19 cellular contexts compared by ENCODE assay signal in genomic region chr9:35452481-35452880, GRCh38. TPM values are rescaled to one million over a fixed set of nuclear protein-coding genes. Genes with fewer than 3 reads are reported as not detected.
A peak's percentile ranks its signal among the peaks of the same experiment; 100 is the strongest.
DNase-seq lines count a peak whose midpoint lies in the region; ATAC-seq and TF ChIP-seq lines count a peak whose summit lies in the region.
"Had no signal": no experiment of that assay in that cellular context is flagged by ENCODE, and none has a peak within 500 bp of the region (broad histone marks: within the 10 kb centered on the region; RNA-seq: fewer than 3 reads in every experiment).

No MANE protein-coding gene starts in this region.

- no peak for ATAC-seq in body of pancreas

- H3K27ac ChIP-seq in mammary epithelial cell (ENCODE audit: insufficient read depth, low read depth, low read length) (no peak overlapping the region), OCI-LY7 (ENCODE audit: low read depth, low read length, poor library complexity, severe bottlenecking) (no peak overlapping the region), body of pancreas (no peak overlapping the region)
- H3K27ac ChIP-seq: coronary artery, epithelial cell of prostate, HL-60, KMS-11, PC-9, skin epidermis had no signal

- H3K4me2 ChIP-seq in mammary epithelial cell (ENCODE audit: insufficient read depth, low read depth, low read length) (no peak overlapping the region), OCI-LY7 (ENCODE audit: low read length) (no peak overlapping the region)
- H3K4me2 ChIP-seq: KMS-11, PC-9 had no signal

- no peak overlapping the region for H3K4me3 ChIP-seq in mammary epithelial cell (replicated peaks in 1 of 3; ENCODE audit: insufficient read depth in 1 of 3, low read depth in 2 of 3, low read length in 3 of 3)
- no peak overlapping the region for H3K4me3 ChIP-seq in OCI-LY7 (ENCODE audit: low read depth, low read length, poor library complexity, severe bottlenecking)
- no peak overlapping the region for H3K4me3 ChIP-seq in epithelial cell of esophagus (ENCODE audit: low read length)
- no peak overlapping the region for H3K4me3 ChIP-seq in Caco-2 (ENCODE audit: low read depth, low read length)
- H3K4me3 ChIP-seq in body of pancreas = no peak overlapping the region
- H3K4me3 ChIP-seq: coronary artery, PC-9, skin epidermis had no signal

- H3K36me3 ChIP-seq in mammary epithelial cell (ENCODE audit: insufficient read depth, low read length) (no peaks in the 10 kb centered on the region), OCI-LY7 (ENCODE audit: insufficient read depth, low read length) (no peaks in the 10 kb centered on the region), Caco-2 (ENCODE audit: control insufficient read depth, insufficient read depth, low read length) (no peaks in the 10 kb centered on the region), body of pancreas (replicated peaks in 1 of 2; ENCODE audit: insufficient read depth in 1 of 2, low read depth in 2 of 2) (no peaks in the 10 kb centered on the region)

- H3K79me2 ChIP-seq in mammary epithelial cell (ENCODE audit: insufficient read depth, low read length) (no peaks in the 10 kb centered on the region), OCI-LY7 (ENCODE audit: insufficient read depth, low read depth, low read length) (no peaks in the 10 kb centered on the region)

- peaks cover 4% of the 10 kb centered on the region for H3K27me3 ChIP-seq in mammary epithelial cell (ENCODE audit: insufficient read depth, low read length)
- H3K27me3 ChIP-seq in Caco-2 (replicated peaks; ENCODE audit: control insufficient read depth, insufficient read depth, low read length) = no peaks in the 10 kb centered on the region
- no peaks in the 10 kb centered on the region for H3K27me3 ChIP-seq in body of pancreas

- no peak overlapping the region for H3K9ac ChIP-seq in mammary epithelial cell (ENCODE audit: insufficient read depth, low read length)
- H3K9ac ChIP-seq: KMS-11 had no signal

- POLR2A ChIA-PET in MCF 10A (lab: Yijun Ruan, JAX) (interaction anchor here (0.5 kb wide), 1 partner anchor 31 kb away, joined by 3 read pairs; no protein-coding TSS in a partner anchor), OCI-LY7 (lab: Charles Lee) (no interaction called here), Caco-2 (lab: Charles Lee) (no interaction called here), HEK293T (lab: Yijun Ruan, JAX) (no interaction called here)

- dilution Hi-C loops in mammary epithelial cell (cut with HindIII; ENCODE audit: low sequenced_read_pairs) = loop anchor here (25.0 kb wide), 1 partner anchor 90 kb away; no protein-coding TSS in a partner anchor

- no peak for TF ChIP-seq POLR2A in body of pancreas (IDR thresholded peaks at IDR 0.05)

- no peaks in the 10 kb centered on the region for H3K9me3 Mint-ChIP-seq in MCF 10A (ENCODE audit: unreplicated experiment)
- H3K9me3 Mint-ChIP-seq in Caco-2 (ENCODE audit: unreplicated experiment) = no peaks in the 10 kb centered on the region

- H4K20me1 ChIP-seq in mammary epithelial cell (ENCODE audit: insufficient read depth, low read length) = no peaks in the 10 kb centered on the region
- no peaks in the 10 kb centered on the region for H4K20me1 ChIP-seq in OCI-LY7 (ENCODE audit: insufficient read depth, low read length)

- WGBS in mammary epithelial cell (ENCODE audit: low coverage, missing lambda C conversion rate) = 87% methylated on average over 2 of the region's 2 CpGs
- WGBS in body of pancreas, 2 donors = 80 to 88% methylated on average over 2 of the region's 2 CpGs

- no TSS peak for BruUV-seq in MCF 10A (replicated peaks; lab: Mats Ljungman, UMichigan)
- BruUV-seq in mammary epithelial cell (replicated peaks; lab: Mats Ljungman, UMichigan) = no TSS peak
- no TSS peak for BruUV-seq in OCI-LY7 (replicated peaks; lab: Mats Ljungman, UMichigan)
- no TSS peak for BruUV-seq in Caco-2 (replicated peaks; lab: Mats Ljungman, UMichigan)

- peaks cover 27% of the 10 kb centered on the region for H3K27me3 Mint-ChIP-seq in MCF 10A (ENCODE audit: insufficient read depth, unreplicated experiment)
- no peaks in the 10 kb centered on the region for H3K27me3 Mint-ChIP-seq in Caco-2 (ENCODE audit: insufficient read depth, unreplicated experiment)

- TF ChIP-seq CTCF in MCF 10A (IDR thresholded peaks at IDR 0.05; ENCODE audit: unreplicated experiment) (no peak), mammary epithelial cell (conservative IDR thresholded peaks at IDR 0.05 in 1 of 2, IDR thresholded peaks at IDR 0.05 in 1 of 2; ENCODE audit: extremely low read depth in 1 of 2, insufficient read depth in 1 of 2, low read depth in 1 of 2, low read length in 2 of 2) (no peak), OCI-LY7 (conservative IDR thresholded peaks at IDR 0.05; ENCODE audit: low read length) (0 out of 2 replicates have a peak, but pooled peaks have one; percentile 23), epithelial cell of esophagus (IDR thresholded peaks at IDR 0.05; ENCODE audit: insufficient read depth, low read depth, low read length, missing control alignments) (peak; percentile 3), Caco-2 (IDR thresholded peaks at IDR 0.05; ENCODE audit: insufficient read depth in 1 of 2, low read depth in 1 of 2, low read length in 1 of 2, severe bottlenecking in 1 of 2, unreplicated experiment in 1 of 2) (no peak), body of pancreas (IDR thresholded peaks at IDR 0.05) (no peak)

- in situ Hi-C loops in mammary epithelial cell (cut with MboI; ENCODE audit: low sequenced_read_pairs in 2 of 2) = no loop called here

- H3K36me3 Mint-ChIP-seq in MCF 10A (ENCODE audit: insufficient read depth, unreplicated experiment) (no peaks in the 10 kb centered on the region), Caco-2 (ENCODE audit: insufficient read depth, unreplicated experiment) (no peaks in the 10 kb centered on the region)

- CTCF ChIA-PET in MCF 10A (lab: Yijun Ruan, JAX) (interaction anchor here (1.1 to 1.2 kb wide), 2 partner anchors 27 to 468 kb away, joined by 3 to 4 read pairs; no protein-coding TSS in a partner anchor), mammary epithelial cell (lab: Charles Lee; ENCODE audit: low non-redundant PET) (no interaction called here), OCI-LY7 (lab: Charles Lee; ENCODE audit: unreplicated experiment) (interaction anchor here (1.7 kb wide), 1 partner anchor 16 kb away, joined by 5 read pairs; no protein-coding TSS in a partner anchor), Caco-2 (lab: Charles Lee) (interaction anchor here (0.6 to 1.0 kb wide), 2 partner anchors 193 to 337 kb away, joined by 3 to 4 read pairs; partner anchors contain the start of gene ATOSB), HEK293T (lab: Yijun Ruan, JAX) (no interaction called here)

- no peak overlapping the region for H3K4me3 Mint-ChIP-seq in MCF 10A (ENCODE audit: unreplicated experiment)
- no peak overlapping the region for H3K4me3 Mint-ChIP-seq in Caco-2 (ENCODE audit: unreplicated experiment)

- no peaks in the 10 kb centered on the region for H3K4me1 ChIP-seq in mammary epithelial cell (ENCODE audit: insufficient read depth, low read length)
- no peaks in the 10 kb centered on the region for H3K4me1 ChIP-seq in OCI-LY7 (ENCODE audit: insufficient read depth, low read length, poor library complexity, severe bottlenecking)
- peaks cover 25% of the 10 kb centered on the region for H3K4me1 ChIP-seq in Caco-2
- H3K4me1 ChIP-seq in body of pancreas = no peaks in the 10 kb centered on the region

- peaks cover 8% of the 10 kb centered on the region for H3K4me1 Mint-ChIP-seq in MCF 10A (ENCODE audit: insufficient read depth, unreplicated experiment)
- H3K4me1 Mint-ChIP-seq in Caco-2 (ENCODE audit: low read depth, unreplicated experiment) = peaks cover 20% of the 10 kb centered on the region

- no peaks in the 10 kb centered on the region for H3K9me2 ChIP-seq in OCI-LY7 (ENCODE audit: insufficient read depth, low read length)

- intact Hi-C loops in MCF 10A (cut with micrococcal nuclease) = no loop called here
- intact Hi-C loops in mammary epithelial cell (cut with micrococcal nuclease) = no loop called here
- intact Hi-C loops in OCI-LY7 (cut with micrococcal nuclease; ENCODE audit: unreplicated experiment) = no loop called here
- intact Hi-C loops in Caco-2 (cut with micrococcal nuclease; ENCODE audit: unreplicated experiment) = no loop called here
- intact Hi-C loops in body of pancreas (cut with DNase I) = loop anchor here (10.0 kb wide), 1 partner anchor 168 kb away; no protein-coding TSS in a partner anchor

- H3K9me3 ChIP-seq in mammary epithelial cell (replicated peaks; ENCODE audit: insufficient read depth, low read length) = no peaks in the 10 kb centered on the region
- H3K9me3 ChIP-seq in OCI-LY7 (ENCODE audit: low read length) = no peaks in the 10 kb centered on the region
- no peaks in the 10 kb centered on the region for H3K9me3 ChIP-seq in Caco-2
- peaks cover 0 to 2% (median 0%) of the 10 kb centered on the region in 3 donors for H3K9me3 ChIP-seq in body of pancreas

- DNase-seq in MCF 10A (ENCODE audit: unreplicated experiment) (peak; percentile 16), mammary epithelial cell (no peak), OCI-LY7 (ENCODE audit: low spot score) (peak; percentile 4), epithelial cell of esophagus (ENCODE audit: low read depth) (no peak), Caco-2 (no peak), body of pancreas (no peak), NCI-H524 (lab: John Stamatoyannopoulos, UW) (no peak), HEK293T (ENCODE audit: extremely low spot score) (no peak)
- DNase-seq: amniotic stem cell; COR-L47; NCI-H187; occipital lobe; PC-9; stimulated activated CD4-positive, alpha-beta T cell treated with anti-CD3 and anti-CD28 coated beads, Interleukin-4, amount 100 ng/mL, for 4 hours had no signal

- H3K27ac Mint-ChIP-seq in MCF 10A (ENCODE audit: low read depth, unreplicated experiment) (no peak overlapping the region), Caco-2 (ENCODE audit: unreplicated experiment) (no peak overlapping the region)

- no peak overlapping the region for H2AFZ ChIP-seq in mammary epithelial cell (ENCODE audit: low read depth, low read length)
- no peak overlapping the region for H2AFZ ChIP-seq in OCI-LY7 (ENCODE audit: low read length)
- H2AFZ ChIP-seq: PC-9 had no signal

TF ChIP-seq in HEK293T, 16 proteins besides CTCF, POLR2A, EP300 and RAD21:
- TF ChIP-seq FOXA1 (IDR thresholded peaks at IDR 0.05) (no peak), SP1 (IDR thresholded peaks at IDR 0.05) (no peak)
TF ChIP-seq in HEK293T: peak in this region for 0.

RNA-seq across cellular contexts. Expression of gene RUSC2, which starts 37.4 kb away (rescaled TPM):
- total RNA-seq in MCF 10A (2022) (27.8 and 30.5 TPM in 2 replicates), mammary epithelial cell (10 to 100 TPM; 27.3 to 30.0 TPM), OCI-LY7 (2022) (not detected in 2 replicates), Caco-2 (2022) (13.0 and 13.5 TPM in 2 replicates), body of pancreas (10 to 100 TPM; 16.9 to 27.4 TPM)
- polyA plus RNA-seq in mammary epithelial cell = 8.6 TPM
- polyA minus RNA-seq in mammary epithelial cell = 14.2 TPM
- total RNA-seq in OCI-LY7 (2014; rRNA removed; shearing (Covaris generic)) = not detected in 2 replicates

Comparison
In these comparisons a context has a peak if more than half of its experiments do, and no peak if none do; other contexts are left out.
1. DNase-seq: peak in MCF 10A (single experiment) and OCI-LY7 (single experiment); none in mammary epithelial cell (single experiment), epithelial cell of esophagus (single experiment), Caco-2 (0 of 2), body of pancreas (0 of 4), NCI-H524 (0 of 2) and HEK293T (single experiment).
2. CTCF ChIA-PET loops: an anchor here in MCF 10A (1.1 to 1.2 kb wide), OCI-LY7 (1.7 kb wide) and Caco-2 (0.6 to 1.0 kb wide); none called in mammary epithelial cell and HEK293T.
3. CTCF ChIP-seq: peak in OCI-LY7 (single experiment) and epithelial cell of esophagus (single experiment); none in MCF 10A (single experiment), mammary epithelial cell (0 of 2), Caco-2 (0 of 2) and body of pancreas (0 of 7).
4. RNA of gene RUSC2, which starts 37.4 kb away (total RNA-seq): 27.8 to 30.5 TPM in MCF 10A, 27.3 to 30.0 TPM in mammary epithelial cell, 16.9 to 27.4 TPM in body of pancreas and 13.0 to 13.5 TPM in Caco-2; not detected in OCI-LY7; every median in the first group is over 10 times any median in the second.